In genomic region chr3:140384028-140384771, GRCh38 we compare ENCODE assay signal across 9 cellular contexts.
"Had no signal": no experiment of that assay in that cellular context is flagged by ENCODE, and none has a peak within 500 bp of the region (broad histone marks: within the 10 kb centered on the region; RNA-seq: fewer than 3 reads in every experiment).

No MANE protein-coding gene starts in this region.

- H3K27ac ChIP-seq: VCaP had no signal

- DNase-seq: activated CD4-positive, alpha-beta memory T cell treated with anti-CD3 and anti-CD28 coated beads for 36 hours; activated T-cell treated with anti-CD3 and anti-CD28 coated beads, Interleukin-2, amount 50 U/mL, for 72 hours; foreskin melanocyte; head of caudate nucleus; mesenchymal stem cell; retina; T-helper 1 cell had no signal

- ATAC-seq: activated T-cell treated with anti-CD3 and anti-CD28 coated beads, Interleukin-2, amount 50 U/mL, for 72 hours; stimulated activated effector memory CD8-positive, alpha-beta T cell treated with anti-CD3 and anti-CD28 coated beads, Interleukin-12 subunit alpha, Interleukin-12 subunit beta, amount 100 ng/mL, for 72 hours had no signal
